Comparison of ENCODE assay signal across 9 cellular contexts in the genomic region with DNA sequence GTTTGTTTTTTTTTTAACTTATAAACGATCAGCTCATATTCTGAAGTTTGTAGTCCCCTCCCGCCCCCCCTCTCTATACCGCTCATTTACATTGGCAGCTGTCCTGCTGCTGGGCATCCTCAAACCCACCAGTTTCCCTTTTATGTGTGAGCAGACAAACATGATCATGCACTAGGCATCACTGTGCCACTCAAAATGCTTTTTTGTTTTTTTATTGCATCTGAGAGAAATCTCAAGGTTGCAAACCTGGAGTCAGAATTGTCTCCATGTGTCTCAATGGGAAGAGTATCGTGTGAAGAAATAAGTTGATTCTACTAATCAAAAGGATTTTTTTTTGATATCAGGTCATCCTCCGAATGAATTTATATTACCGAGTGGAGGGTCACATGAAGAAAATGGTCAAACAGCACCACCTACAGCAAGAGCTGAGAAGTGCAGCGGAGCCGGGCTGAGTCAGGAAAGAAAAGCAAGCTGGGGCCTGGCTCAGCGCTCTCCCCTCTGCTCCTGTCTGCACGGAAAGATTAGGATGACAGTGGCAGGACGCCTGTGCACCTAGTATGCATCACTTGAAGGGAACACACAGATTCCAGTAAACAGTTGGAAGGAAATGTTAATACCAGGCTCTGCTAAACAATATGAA. TPM values are rescaled to one million over a fixed set of nuclear protein-coding genes. Genes with fewer than 3 reads are reported as not detected.
DNase-seq lines count a peak whose midpoint lies in the region; ATAC-seq, FAIRE-seq and TF ChIP-seq lines count a peak whose summit lies in the region.
"Not testable (repeated sequence)": the region's sequence is repeated elsewhere in the genome, so short reads cannot be mapped to it uniquely, and the experiment has no call there.
"Had no signal": no experiment of that assay in that cellular context is flagged by ENCODE, and none has a peak within 500 bp of the region (broad histone marks: within the 10 kb centered on the region; RNA-seq: fewer than 3 reads in every experiment).

No MANE protein-coding gene starts in this region.

- DNase-seq in RWPE2 (ENCODE audit: low spot score); K562 (ENCODE audit: extremely low read depth in 1 of 4, low spot score in 3 of 4); HepG2 (ENCODE audit: low spot score); stimulated activated effector memory CD8-positive, alpha-beta T cell treated with anti-CD3 and anti-CD28 coated beads, Interleukin-12 subunit alpha, Interleukin-12 subunit beta, amount 100 ng/mL, for 72 hours (ENCODE audit: low spot score in 2 of 2): not testable (repeated sequence)

- H4K20me1 ChIP-seq in K562 (replicated peaks; ENCODE audit: control insufficient read depth, insufficient read depth, low read length); HepG2 (ENCODE audit: insufficient read depth, low read length): not testable (repeated sequence)

- H3K4me1 Mint-ChIP-seq in stimulated activated effector memory CD8-positive, alpha-beta T cell treated with anti-CD3 and anti-CD28 coated beads, Interleukin-12 subunit alpha, Interleukin-12 subunit beta, amount 100 ng/mL, for 72 hours: not testable (repeated sequence)

- FAIRE-seq in K562 (lab: Jason Lieb, UNC); HepG2 (lab: Jason Lieb, UNC): not testable (repeated sequence)

- not testable (repeated sequence) for H3K9me3 Mint-ChIP-seq in stimulated activated effector memory CD8-positive, alpha-beta T cell treated with anti-CD3 and anti-CD28 coated beads, Interleukin-12 subunit alpha, Interleukin-12 subunit beta, amount 100 ng/mL, for 72 hours

- POLR2A ChIA-PET in K562 (lab: Yijun Ruan, JAX); HepG2 (lab: Yijun Ruan, JAX): not testable (repeated sequence)

- CTCF ChIA-PET in K562 (lab: Yijun Ruan, JAX; ENCODE audit: low intra/inter-chr PET ratio); HepG2 (lab: Yijun Ruan, JAX; ENCODE audit: low intra/inter-chr PET ratio, low total read pairs): not testable (repeated sequence)

- not testable (repeated sequence) for H3K4me3 ChIP-seq in RWPE2 (ENCODE audit: severe bottlenecking); K562; HepG2 (replicated peaks in 1 of 3; ENCODE audit: insufficient read depth in 1 of 3, low read depth in 2 of 3, low read length in 3 of 3)

- H3K4me2 ChIP-seq in K562 (ENCODE audit: insufficient read depth, low read length); HepG2 (ENCODE audit: low read depth, low read length): not testable (repeated sequence)

- H3K27me3 ChIP-seq in RWPE2 (ENCODE audit: insufficient read depth, poor library complexity, severe bottlenecking); K562 (ENCODE audit: control insufficient read depth in 2 of 2, insufficient read depth in 2 of 2, low read length in 2 of 2); HepG2 (ENCODE audit: control insufficient read depth in 1 of 2, insufficient read depth in 2 of 2, low read length in 2 of 2): not testable (repeated sequence)

- intact Hi-C loops in K562 (cut with micrococcal nuclease); HepG2 (cut with micrococcal nuclease; ENCODE audit: unreplicated experiment): not testable (repeated sequence)

- TF ChIP-seq POLR2A in K562 (conservative IDR thresholded peaks at IDR 0.05); HepG2 (IDR thresholded peaks at IDR 0.05; ENCODE audit: insufficient read depth in 1 of 2, low read depth in 2 of 2, low read length in 2 of 2): not testable (repeated sequence)

- not testable (repeated sequence) for TF ChIP-seq EP300 in K562 (IDR thresholded peaks at IDR 0.05; ENCODE audit: low read length); HepG2 (IDR thresholded peaks at IDR 0.05; ENCODE audit: low read depth in 2 of 2, low read length in 2 of 2); HepG2 (CRISPR knock-in tag; IDR thresholded peaks at IDR 0.05; ENCODE audit: borderline replicate concordance)

- not testable (repeated sequence) for H3K9me3 ChIP-seq in RWPE2 (ENCODE audit: severe bottlenecking); K562 (replicated peaks; ENCODE audit: control insufficient read depth, insufficient read depth, low read depth, low read length); HepG2 (ENCODE audit: low read length)

- H3K9ac ChIP-seq in K562 (ENCODE audit: insufficient read depth in 1 of 2, low read depth in 2 of 2, low read length in 2 of 2); HepG2 (ENCODE audit: insufficient read depth, low read depth, low read length): not testable (repeated sequence)

- BruUV-seq in K562 (replicated peaks; lab: Mats Ljungman, UMichigan); HepG2 (replicated peaks; lab: Mats Ljungman, UMichigan): not testable (repeated sequence)

- H3K4me1 ChIP-seq in RWPE2 (ENCODE audit: insufficient read depth, poor library complexity, severe bottlenecking); K562 (replicated peaks in 1 of 2; ENCODE audit: control insufficient read depth in 2 of 2, insufficient read depth in 2 of 2, low read length in 2 of 2); HepG2 (ENCODE audit: insufficient read depth, low read length): not testable (repeated sequence)

- not testable (repeated sequence) for TF ChIP-seq CTCF in RWPE2 (IDR thresholded peaks at IDR 0.05; ENCODE audit: poor library complexity, severe bottlenecking); K562 (IDR thresholded peaks at IDR 0.05 in 2 of 3, conservative IDR thresholded peaks at IDR 0.05 in 1 of 3; ENCODE audit: insufficient read depth in 2 of 3, low read depth in 1 of 3, low read length in 3 of 3); HepG2 (CRISPR knock-in tag; IDR thresholded peaks at IDR 0.05)

- not testable (repeated sequence) for H3K36me3 Mint-ChIP-seq in stimulated activated effector memory CD8-positive, alpha-beta T cell treated with anti-CD3 and anti-CD28 coated beads, Interleukin-12 subunit alpha, Interleukin-12 subunit beta, amount 100 ng/mL, for 72 hours

- in situ Hi-C loops in K562 (cut with MboI); HepG2 (cut with HindIII; ENCODE audit: extremely low pct_ligation_motif_present, low pct_unique_long_range_greater_than_20kb): not testable (repeated sequence)

- not testable (repeated sequence) for TF ChIP-seq RAD21 in K562 (CRISPR knock-in tag; conservative IDR thresholded peaks at IDR 0.05 in 1 of 2, IDR thresholded peaks at IDR 0.05 in 1 of 2); HepG2 (CRISPR knock-in tag; IDR thresholded peaks at IDR 0.05)

- not testable (repeated sequence) for H3K9me1 ChIP-seq in K562 (ENCODE audit: control insufficient read depth, insufficient read depth, low read length)

- not testable (repeated sequence) for H2AFZ ChIP-seq in K562 (ENCODE audit: low read depth, low read length); HepG2 (ENCODE audit: low read length)

- 0% methylated on average over 1 of the region's 11 CpGs for WGBS in K562 (ENCODE audit: insufficient coverage, low coverage, missing lambda C conversion rate)
- 20% methylated on average over 6 of the region's 11 CpGs for WGBS in HepG2 (ENCODE audit: low lambda C conversion rate)

- not testable (repeated sequence) for H3K4me3 Mint-ChIP-seq in stimulated activated effector memory CD8-positive, alpha-beta T cell treated with anti-CD3 and anti-CD28 coated beads, Interleukin-12 subunit alpha, Interleukin-12 subunit beta, amount 100 ng/mL, for 72 hours

- not testable (repeated sequence) for H3K36me3 ChIP-seq in RWPE2 (ENCODE audit: low read depth); K562 (ENCODE audit: control insufficient read depth, insufficient read depth, low read length); HepG2 (replicated peaks in 1 of 2; ENCODE audit: control insufficient read depth in 1 of 2, insufficient read depth in 2 of 2, low read length in 2 of 2)

- not testable (repeated sequence) for H3K79me2 ChIP-seq in K562 (ENCODE audit: control insufficient read depth, insufficient read depth, low read length); HepG2 (ENCODE audit: insufficient read depth, low read length)

- ATAC-seq in GM18498 (IDR thresholded peaks at IDR 0.05; ENCODE audit: unreplicated experiment) (peak; percentile 89), GM19463 (IDR thresholded peaks at IDR 0.05; ENCODE audit: unreplicated experiment) (peak; percentile 86), HG02642 (IDR thresholded peaks at IDR 0.05; ENCODE audit: poor library complexity, unreplicated experiment) (peak; percentile 87), HG03196 (IDR thresholded peaks at IDR 0.05; ENCODE audit: unreplicated experiment) (peak; percentile 89), RWPE2 (ENCODE audit: low read depth) (peak; percentile 80), K562 (peak; percentile 87), HepG2 (peak; percentile 94)
- peak; percentile 77 for ATAC-seq in stimulated activated effector memory CD8-positive, alpha-beta T cell treated with anti-CD3 and anti-CD28 coated beads, Interleukin-12 subunit alpha, Interleukin-12 subunit beta, amount 100 ng/mL, for 72 hours

- not testable (repeated sequence) for H3K27ac Mint-ChIP-seq in stimulated activated effector memory CD8-positive, alpha-beta T cell treated with anti-CD3 and anti-CD28 coated beads, Interleukin-12 subunit alpha, Interleukin-12 subunit beta, amount 100 ng/mL, for 72 hours

- not testable (repeated sequence) for H3K27ac ChIP-seq in RWPE2 (ENCODE audit: poor library complexity, severe bottlenecking); K562 (ENCODE audit: extremely low read depth, low read depth, low read length); HepG2 (ENCODE audit: extremely low read length, insufficient read depth, low read length)

RNA-seq across cellular contexts. Expression of a gene that starts 29.7 kb away (rescaled TPM):
- total RNA-seq in K562 (2011; cell fraction: chromatin; rRNA removed; ENCODE audit: low replicate concordance): 1.1 and 1.3 TPM in 2 replicates
- 0.79 and 1.3 TPM in 2 replicates for total RNA-seq in K562 (2011; cell fraction: nucleolus; rRNA removed)
- 0.73 and 0.84 TPM in 2 replicates for total RNA-seq in K562 (2011; cell fraction: nucleoplasm; rRNA removed)
- 0.59 and 1.0 TPM in 2 replicates for total RNA-seq in K562 (2014; rRNA removed)
- 0.18 and 0.26 TPM in 2 replicates for total RNA-seq in K562 (2014; rRNA removed; fragmentation: Illumina TruSeq; extraction: Trizol)
- 0.47 and 0.87 TPM in 2 replicates for total RNA-seq in K562 (2015; rRNA removed; fragmentation: Illumina TruSeq; extraction: Trizol)
- 0.76 and 1.0 TPM in 2 replicates for total RNA-seq in K562 (2021)
- polyA plus RNA-seq in K562 (2011; rRNA removed): 0.41 and 0.74 TPM in 2 replicates
- 0.34 and 2.1 TPM in 2 replicates for polyA plus RNA-seq in K562 (2011; cell fraction: cytosol; rRNA removed)
- 0.88 and 3.0 TPM in 2 replicates for polyA plus RNA-seq in K562 (2011; cell fraction: nucleus; rRNA removed)
- 0.90 and 0.98 TPM in 2 replicates for polyA plus RNA-seq in K562 (2012)
- 0.45 and 0.60 TPM in 2 replicates for polyA plus RNA-seq in K562 (2014; fragmentation: Illumina TruSeq; extraction: Trizol)
- under 1 TPM in 1 of 2 experiments, not detected in 1; 0.06 TPM for polyA plus RNA-seq in K562 (2014; fragmentation: Nextera tagmentation; extraction: Ambion mirVana)
- polyA plus RNA-seq in K562 (2014; rRNA removed): 0.81 and 1.6 TPM in 2 replicates
- polyA minus RNA-seq in K562 (2011; rRNA and poly(A)+ RNA removed): 0.14 TPM in 1 of 2 replicates, not detected in the other
- polyA minus RNA-seq in K562 (2011; cell fraction: cytosol; rRNA and poly(A)+ RNA removed): not detected in 2 replicates
- 0.56 and 0.94 TPM in 2 replicates for polyA minus RNA-seq in K562 (2011; cell fraction: nucleus; rRNA and poly(A)+ RNA removed)
- total RNA-seq in HepG2 (2016; rRNA removed; fragmentation: Illumina TruSeq; extraction: Trizol): 0.18 TPM in 1 of 2 replicates, not detected in the other
- total RNA-seq in HepG2 (2016; cell fraction: cytosol; rRNA removed; fragmentation: Illumina TruSeq; extraction: Trizol; ENCODE audit: low read depth): not detected in 2 replicates
- total RNA-seq in HepG2 (2016; cell fraction: insoluble cytoplasmic fraction; rRNA removed; fragmentation: Illumina TruSeq; extraction: Trizol): 0.17 TPM in 1 of 2 replicates, not detected in the other
- 0.17 TPM in 1 of 2 replicates, not detected in the other for total RNA-seq in HepG2 (2016; cell fraction: membrane; rRNA removed; fragmentation: Illumina TruSeq; extraction: Trizol)
- 0.25 and 0.40 TPM in 2 replicates for total RNA-seq in HepG2 (2016; cell fraction: nucleus; rRNA removed; fragmentation: Illumina TruSeq; extraction: Trizol)
- 0.15 and 0.21 TPM in 2 replicates for polyA plus RNA-seq in HepG2 (2011; rRNA removed)
- polyA plus RNA-seq in HepG2 (2011; cell fraction: cytosol; rRNA removed): 0.08 and 0.12 TPM in 2 replicates
- 0.68 and 1.0 TPM in 2 replicates for polyA plus RNA-seq in HepG2 (2011; cell fraction: nucleus; rRNA removed)
- polyA plus RNA-seq in HepG2 (2012): 0.11 TPM in 1 of 2 replicates, not detected in the other
- 0.08 and 0.10 TPM in 2 replicates for polyA plus RNA-seq in HepG2 (2016; cell fraction: cytosol; fragmentation: Illumina TruSeq; extraction: Trizol; ENCODE audit: low read depth)
- 0.14 TPM in 1 of 2 replicates, not detected in the other for polyA plus RNA-seq in HepG2 (2016; cell fraction: insoluble cytoplasmic fraction; fragmentation: Illumina TruSeq; extraction: Trizol; ENCODE audit: low read depth)
- 0.16 TPM in 1 of 2 replicates, not detected in the other for polyA plus RNA-seq in HepG2 (2016; cell fraction: membrane; fragmentation: Illumina TruSeq; extraction: Trizol; ENCODE audit: low read depth)
- polyA plus RNA-seq in HepG2 (2016; cell fraction: nucleus; fragmentation: Illumina TruSeq; extraction: Trizol; ENCODE audit: insufficient read depth, low read depth): 0.33 and 0.94 TPM in 2 replicates
- 0.16 and 0.62 TPM in 2 replicates for polyA minus RNA-seq in HepG2 (2011; rRNA and poly(A)+ RNA removed; ENCODE audit: low replicate concordance)
- polyA minus RNA-seq in HepG2 (2011; cell fraction: cytosol; rRNA and poly(A)+ RNA removed): not detected in 2 replicates
- polyA minus RNA-seq in HepG2 (2011; cell fraction: nucleus; rRNA and poly(A)+ RNA removed): 0.99 and 2.4 TPM in 2 replicates
- total RNA-seq: urinary bladder had no signal

RNA-seq across cellular contexts. Expression of a gene that starts 59.3 kb away (rescaled TPM):
- total RNA-seq in K562 (2011; cell fraction: chromatin; rRNA removed; ENCODE audit: low replicate concordance): 18.1 and 52.3 TPM in 2 replicates
- total RNA-seq in K562 (2011; cell fraction: nucleolus; rRNA removed): 34.5 and 35.7 TPM in 2 replicates
- 25.3 and 28.1 TPM in 2 replicates for total RNA-seq in K562 (2011; cell fraction: nucleoplasm; rRNA removed)
- 15.3 and 22.0 TPM in 2 replicates for total RNA-seq in K562 (2014; rRNA removed)
- 2.9 and 4.6 TPM in 2 replicates for total RNA-seq in K562 (2014; rRNA removed; fragmentation: Illumina TruSeq; extraction: Trizol)
- 11.0 and 12.1 TPM in 2 replicates for total RNA-seq in K562 (2015; rRNA removed; fragmentation: Illumina TruSeq; extraction: Trizol)
- total RNA-seq in K562 (2021): 22.0 and 25.6 TPM in 2 replicates
- polyA plus RNA-seq in K562 (2011; rRNA removed): 13.7 and 23.0 TPM in 2 replicates
- 9.4 and 12.7 TPM in 2 replicates for polyA plus RNA-seq in K562 (2011; cell fraction: cytosol; rRNA removed)
- polyA plus RNA-seq in K562 (2011; cell fraction: nucleus; rRNA removed): 122 and 206 TPM in 2 replicates
- 16.0 and 34.1 TPM in 2 replicates for polyA plus RNA-seq in K562 (2012)
- 7.9 and 12.1 TPM in 2 replicates for polyA plus RNA-seq in K562 (2014; fragmentation: Illumina TruSeq; extraction: Trizol)
- under 1 TPM; 0.21 to 0.62 TPM for polyA plus RNA-seq in K562 (2014; fragmentation: Nextera tagmentation; extraction: Ambion mirVana)
- polyA plus RNA-seq in K562 (2014; rRNA removed): 22.1 and 27.3 TPM in 2 replicates
- 3.5 and 4.1 TPM in 2 replicates for polyA minus RNA-seq in K562 (2011; rRNA and poly(A)+ RNA removed)
- polyA minus RNA-seq in K562 (2011; cell fraction: cytosol; rRNA and poly(A)+ RNA removed): 4.6 and 5.3 TPM in 2 replicates
- 11.4 and 13.6 TPM in 2 replicates for polyA minus RNA-seq in K562 (2011; cell fraction: nucleus; rRNA and poly(A)+ RNA removed)
- total RNA-seq in HepG2 (2016; rRNA removed; fragmentation: Illumina TruSeq; extraction: Trizol): 6.9 and 10.9 TPM in 2 replicates
- 3.2 and 3.8 TPM in 2 replicates for total RNA-seq in HepG2 (2016; cell fraction: cytosol; rRNA removed; fragmentation: Illumina TruSeq; extraction: Trizol; ENCODE audit: low read depth)
- total RNA-seq in HepG2 (2016; cell fraction: insoluble cytoplasmic fraction; rRNA removed; fragmentation: Illumina TruSeq; extraction: Trizol): 7.3 and 10.6 TPM in 2 replicates
- total RNA-seq in HepG2 (2016; cell fraction: membrane; rRNA removed; fragmentation: Illumina TruSeq; extraction: Trizol): 4.5 TPM in 2 replicates
- total RNA-seq in HepG2 (2016; cell fraction: nucleus; rRNA removed; fragmentation: Illumina TruSeq; extraction: Trizol): 5.7 TPM in 2 replicates
- 13.0 and 15.0 TPM in 2 replicates for polyA plus RNA-seq in HepG2 (2011; rRNA removed)
- 4.0 and 5.6 TPM in 2 replicates for polyA plus RNA-seq in HepG2 (2011; cell fraction: cytosol; rRNA removed)
- polyA plus RNA-seq in HepG2 (2011; cell fraction: nucleus; rRNA removed): 28.7 and 31.9 TPM in 2 replicates
- polyA plus RNA-seq in HepG2 (2012): 5.2 and 9.0 TPM in 2 replicates
- 2.9 TPM in 2 replicates for polyA plus RNA-seq in HepG2 (2016; cell fraction: cytosol; fragmentation: Illumina TruSeq; extraction: Trizol; ENCODE audit: low read depth)
- 6.5 and 7.8 TPM in 2 replicates for polyA plus RNA-seq in HepG2 (2016; cell fraction: insoluble cytoplasmic fraction; fragmentation: Illumina TruSeq; extraction: Trizol; ENCODE audit: low read depth)
- 3.9 and 4.2 TPM in 2 replicates for polyA plus RNA-seq in HepG2 (2016; cell fraction: membrane; fragmentation: Illumina TruSeq; extraction: Trizol; ENCODE audit: low read depth)
- polyA plus RNA-seq in HepG2 (2016; cell fraction: nucleus; fragmentation: Illumina TruSeq; extraction: Trizol; ENCODE audit: insufficient read depth, low read depth): 13.9 and 18.3 TPM in 2 replicates
- polyA minus RNA-seq in HepG2 (2011; rRNA and poly(A)+ RNA removed; ENCODE audit: low replicate concordance): 3.7 and 9.2 TPM in 2 replicates
- 2.3 and 2.9 TPM in 2 replicates for polyA minus RNA-seq in HepG2 (2011; cell fraction: cytosol; rRNA and poly(A)+ RNA removed)
- 2.4 and 2.6 TPM in 2 replicates for polyA minus RNA-seq in HepG2 (2011; cell fraction: nucleus; rRNA and poly(A)+ RNA removed)
